18 cellular contexts compared by ENCODE assay signal in genomic region chr10:16594106-16594505, GRCh38.
A peak's percentile ranks its signal among the peaks of the same experiment; 100 is the strongest.
DNase-seq lines count a peak whose midpoint lies in the region; ATAC-seq lines count a peak whose summit lies in the region.
"Had no signal": no experiment of that assay in that cellular context is flagged by ENCODE, and none has a peak within 500 bp of the region (broad histone marks: within the 10 kb centered on the region; RNA-seq: fewer than 3 reads in every experiment).

No MANE protein-coding gene starts in this region.

- intact Hi-C loops in left ventricle myocardium superior (cut with micrococcal nuclease) (no loop called here), left cardiac atrium (cut with DNase I) (no loop called here)

- ATAC-seq in left ventricle myocardium superior (peak; percentile 31), left cardiac atrium (no peak), GM18907 (IDR thresholded peaks at IDR 0.05; ENCODE audit: unreplicated experiment) (no peak)
- ATAC-seq: GM23338, Panc1 had no signal

- DNase-seq in left ventricle myocardium superior: peak; percentile 55
- DNase-seq in left cardiac atrium: no peak
- DNase-seq in NCI-H2227 (lab: John Stamatoyannopoulos, UW; ENCODE audit: unreplicated experiment): peak; percentile 8
- peak; percentile 80 for DNase-seq in cerebellar cortex (ENCODE audit: low spot score)
- DNase-seq in activated CD4-positive, CD25-positive, alpha-beta regulatory T cell treated with anti-CD3 and anti-CD28 coated beads, Interleukin-2, amount 50 U/mL, for 72 hours: no peak
- DNase-seq in NCI-H2171 (lab: John Stamatoyannopoulos, UW): no peak
- DNase-seq: CD4-positive, CD25-positive, alpha-beta regulatory T cell; GDM1; H9; NCI-H1436; NCI-H187; NCI-H2081 treated with DMSO at 0.1 percent for 48 hours; NCI-H2171 treated with DMSO at 0.1 percent for 48 hours; NCI-H524 treated with DMSO at 0.1 percent for 48 hours; SIG-M5 had no signal

Comparison
In these comparisons a context has a peak if more than half of its experiments do, and no peak if none do; other contexts are left out.
1. DNase-seq: peak in left ventricle myocardium superior (single experiment), NCI-H2227 (single experiment) and cerebellar cortex (single experiment); none in left cardiac atrium (single experiment), activated CD4-positive, CD25-positive, alpha-beta regulatory T cell treated with anti-CD3 and anti-CD28 coated beads, Interleukin-2, amount 50 U/mL, for 72 hours (single experiment) and NCI-H2171 (single experiment).